In the genomic region with DNA sequence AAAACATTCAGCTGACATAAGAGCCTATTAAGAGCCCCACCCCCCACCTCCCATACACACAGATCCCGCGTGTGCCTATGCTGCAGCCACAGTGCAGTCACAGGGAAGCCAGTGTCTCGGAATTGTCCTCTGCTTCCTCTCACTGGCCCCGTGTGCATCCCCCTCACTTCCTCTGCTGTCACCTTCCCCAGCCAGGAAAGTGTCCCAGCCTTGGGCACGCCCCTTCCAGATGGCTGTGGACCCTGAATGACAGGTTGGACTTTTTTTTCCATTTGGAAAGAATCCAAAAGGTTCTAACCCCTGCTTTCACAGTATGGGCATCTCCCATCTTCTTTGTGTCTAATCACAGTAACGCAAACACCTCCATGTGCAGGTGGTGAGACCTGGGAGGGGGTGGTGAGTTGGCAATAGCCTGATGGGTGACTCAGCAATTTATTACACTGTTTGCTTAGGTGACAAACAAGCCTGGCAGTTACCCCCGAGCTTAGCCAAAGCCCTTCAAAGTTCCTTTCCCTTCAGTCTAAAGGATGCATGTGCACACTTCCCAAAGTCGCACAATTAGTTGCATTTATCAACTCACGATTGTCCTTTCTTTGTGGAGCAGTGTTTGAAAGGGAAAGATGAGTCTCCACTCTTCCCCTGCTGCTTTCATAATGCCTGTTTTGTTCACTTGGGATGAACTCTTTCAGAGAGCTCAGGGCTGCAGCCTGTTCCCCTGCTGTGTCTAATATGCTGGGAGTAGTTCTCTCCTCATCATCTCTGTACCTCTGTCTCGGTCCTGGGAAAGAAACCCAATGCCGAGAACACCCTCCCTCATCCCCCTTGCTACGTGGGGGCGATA, we compare ENCODE assay signal across 7 cellular contexts.
DNase-seq lines count a peak whose midpoint lies in the region; ATAC-seq, FAIRE-seq and TF ChIP-seq lines count a peak whose summit lies in the region.

No MANE protein-coding gene starts in this region.

- 38 to 56% (median 51%) methylated on average over 13 of the region's 13 CpGs for WGBS in small intestine, 3 donors

- no peak for FAIRE-seq in bronchial epithelial cell (lab: Jason Lieb, UNC)
- FAIRE-seq in small intestine (lab: Jason Lieb, UNC), result no peak

- no peaks in the 10 kb centered on the region for H3K9me3 ChIP-seq in small intestine (ENCODE audit: control insufficient read depth, low read depth)

- no peaks in the 10 kb centered on the region for H3K4me1 ChIP-seq in small intestine (ENCODE audit: control insufficient read depth in 2 of 2, insufficient read depth in 1 of 2, low read depth in 1 of 2, low read length in 1 of 2)

- DNase-seq in HT-29 (ENCODE audit: low spot score), result peak; percentile 89
- peak; percentile 82 for DNase-seq in NCI-H2196 (lab: John Stamatoyannopoulos, UW; ENCODE audit: unreplicated experiment)
- peak; percentile 82 for DNase-seq in bronchial epithelial cell (ENCODE audit: low read depth)
- peak; percentile 49 for DNase-seq in small intestine
- no peak for DNase-seq in putamen (ENCODE audit: low spot score)
- DNase-seq in ureter (ENCODE audit: low spot score), result no peak

- no peaks in the 10 kb centered on the region for H3K36me3 ChIP-seq in bronchial epithelial cell (ENCODE audit: control insufficient read depth, insufficient read depth, low read length)
- no peaks in the 10 kb centered on the region for H3K36me3 ChIP-seq in small intestine (ENCODE audit: control insufficient read depth in 2 of 2, insufficient read depth in 2 of 2, low read length in 2 of 2)

- TF ChIP-seq CTCF in bronchial epithelial cell (IDR thresholded peaks at IDR 0.05; ENCODE audit: insufficient read depth, low read length, severe bottlenecking), result no peak

- H3K27me3 ChIP-seq in bronchial epithelial cell (ENCODE audit: control insufficient read depth, insufficient read depth, low read length) (no peaks in the 10 kb centered on the region), small intestine (ENCODE audit: control insufficient read depth in 2 of 2, insufficient read depth in 2 of 2, low read length in 2 of 2) (no peaks in the 10 kb centered on the region)

- H3K27ac ChIP-seq in small intestine (ENCODE audit: low read depth in 1 of 2, low read length in 1 of 2), result no peak overlapping the region

- ATAC-seq in HG03095 (IDR thresholded peaks at IDR 0.05; ENCODE audit: unreplicated experiment), result no peak

- H3K4me3 ChIP-seq in bronchial epithelial cell (ENCODE audit: low read depth, low read length) (no peak overlapping the region), small intestine (ENCODE audit: low read depth in 1 of 2, low read length in 2 of 2) (no peak overlapping the region)

Comparison
In these comparisons a context has a peak if more than half of its experiments do, and no peak if none do; other contexts are left out.
1. DNase-seq: peak in HT-29 (single experiment), NCI-H2196 (single experiment), bronchial epithelial cell (single experiment) and small intestine (single experiment); none in putamen (single experiment) and ureter (single experiment).